Comparison of ENCODE assay signal across 12 cellular contexts in genomic region chr16:89298826-89299225, GRCh38.
DNase-seq lines count a peak whose midpoint lies in the region; ATAC-seq and TF ChIP-seq lines count a peak whose summit lies in the region.
"Had no signal": no experiment of that assay in that cellular context is flagged by ENCODE, and none has a peak within 500 bp of the region (broad histone marks: within the 10 kb centered on the region; RNA-seq: fewer than 3 reads in every experiment).

No MANE protein-coding gene starts in this region.

- peaks cover 55% of the 10 kb centered on the region for H3K4me1 Mint-ChIP-seq in activated CD4-positive, alpha-beta memory T cell treated with anti-CD3 and anti-CD28 coated beads, Interleukin-2, amount 10 ng/mL, durations not matched to agents 7 days and 5 days
- H3K4me1 Mint-ChIP-seq in activated CD4-positive, alpha-beta memory T cell treated with anti-CD3 and anti-CD28 coated beads for 36 hours (ENCODE audit: low read depth) = peaks cover 40% of the 10 kb centered on the region
- H3K4me1 Mint-ChIP-seq in endodermal cell = peaks cover 24% of the 10 kb centered on the region
- peaks cover 7% of the 10 kb centered on the region for H3K4me1 Mint-ChIP-seq in progenitor cell of endocrine pancreas (ENCODE audit: low read depth)
- H3K4me1 Mint-ChIP-seq in activated T-helper 2 cell treated with anti-CD3 and anti-CD28 coated beads, Interferon-gamma antibody, Interleukin-2, Interleukin-4, amounts not matched to agents 10 μg/mL and 5 μg/mL and 100 μg/mL, durations not matched to agents 14 hours and 24 hours and 36 hours (ENCODE audit: low read depth) = peaks cover 15% of the 10 kb centered on the region

- no peaks in the 10 kb centered on the region for H3K27me3 Mint-ChIP-seq in activated CD4-positive, alpha-beta memory T cell treated with anti-CD3 and anti-CD28 coated beads, Interleukin-2, amount 10 ng/mL, durations not matched to agents 7 days and 5 days
- no peaks in the 10 kb centered on the region for H3K27me3 Mint-ChIP-seq in activated CD4-positive, alpha-beta memory T cell treated with anti-CD3 and anti-CD28 coated beads for 36 hours
- H3K27me3 Mint-ChIP-seq in endodermal cell (ENCODE audit: insufficient read depth) = no peaks in the 10 kb centered on the region
- H3K27me3 Mint-ChIP-seq in progenitor cell of endocrine pancreas = no peaks in the 10 kb centered on the region
- no peaks in the 10 kb centered on the region for H3K27me3 Mint-ChIP-seq in activated T-helper 2 cell treated with anti-CD3 and anti-CD28 coated beads, Interferon-gamma antibody, Interleukin-2, Interleukin-4, amounts not matched to agents 10 μg/mL and 5 μg/mL and 100 μg/mL, durations not matched to agents 14 hours and 24 hours and 36 hours (ENCODE audit: low read depth)

- H3K36me3 ChIP-seq in HUES6 (ENCODE audit: control insufficient read depth, insufficient read depth, low read length) = peaks cover 26% of the 10 kb centered on the region
- peaks cover 27% of the 10 kb centered on the region for H3K36me3 ChIP-seq in endodermal cell (ENCODE audit: control insufficient read depth, insufficient read depth, low read length)

- H3K27me3 ChIP-seq in HUES6 (ENCODE audit: control insufficient read depth, insufficient read depth, low read length) = no peaks in the 10 kb centered on the region
- H3K27me3 ChIP-seq in endodermal cell (ENCODE audit: control insufficient read depth, insufficient read depth, low read length, poor library complexity, severe bottlenecking) = no peaks in the 10 kb centered on the region

- H3K4me1 ChIP-seq in HUES6 (ENCODE audit: control insufficient read depth, insufficient read depth, low read length) (peaks cover 30% of the 10 kb centered on the region), endodermal cell (ENCODE audit: control insufficient read depth, insufficient read depth, low read length) (peaks cover 6% of the 10 kb centered on the region)

- no peak for ATAC-seq in HG03354 (IDR thresholded peaks at IDR 0.05; ENCODE audit: poor library complexity, severe bottlenecking, unreplicated experiment)
- ATAC-seq: HCT116 had no signal

- CTCF ChIA-PET in activated CD4-positive, alpha-beta memory T cell treated with anti-CD3 and anti-CD28 coated beads, Interleukin-2, amount 10 ng/mL, durations not matched to agents 7 days and 5 days (lab: Charles Lee) = interaction anchor here (1.5 kb wide), 1 partner anchor 16 kb away, joined by 3 read pairs; no protein-coding TSS in a partner anchor
- CTCF ChIA-PET in activated CD4-positive, alpha-beta memory T cell treated with anti-CD3 and anti-CD28 coated beads for 36 hours (lab: Charles Lee) = interaction anchor here (1.7 kb wide), 1 partner anchor 10 kb away, joined by 6 read pairs; no protein-coding TSS in a partner anchor

- H3K27ac Mint-ChIP-seq in activated CD4-positive, alpha-beta memory T cell treated with anti-CD3 and anti-CD28 coated beads, Interleukin-2, amount 10 ng/mL, durations not matched to agents 7 days and 5 days = peak overlapping the region; percentile 34
- no peak overlapping the region for H3K27ac Mint-ChIP-seq in activated CD4-positive, alpha-beta memory T cell treated with anti-CD3 and anti-CD28 coated beads for 36 hours
- H3K27ac Mint-ChIP-seq in endodermal cell (peak overlapping the region; percentile 79), progenitor cell of endocrine pancreas (peak overlapping the region; percentile 74)
- H3K27ac Mint-ChIP-seq in activated T-helper 2 cell treated with anti-CD3 and anti-CD28 coated beads, Interferon-gamma antibody, Interleukin-2, Interleukin-4, amounts not matched to agents 10 μg/mL and 5 μg/mL and 100 μg/mL, durations not matched to agents 14 hours and 24 hours and 36 hours = no peak overlapping the region

- no peak overlapping the region for H3K4me3 Mint-ChIP-seq in activated CD4-positive, alpha-beta memory T cell treated with anti-CD3 and anti-CD28 coated beads, Interleukin-2, amount 10 ng/mL, durations not matched to agents 7 days and 5 days
- no peak overlapping the region for H3K4me3 Mint-ChIP-seq in activated CD4-positive, alpha-beta memory T cell treated with anti-CD3 and anti-CD28 coated beads for 36 hours
- no peak overlapping the region for H3K4me3 Mint-ChIP-seq in endodermal cell
- no peak overlapping the region for H3K4me3 Mint-ChIP-seq in progenitor cell of endocrine pancreas (ENCODE audit: low read depth)
- no peak overlapping the region for H3K4me3 Mint-ChIP-seq in activated T-helper 2 cell treated with anti-CD3 and anti-CD28 coated beads, Interferon-gamma antibody, Interleukin-2, Interleukin-4, amounts not matched to agents 10 μg/mL and 5 μg/mL and 100 μg/mL, durations not matched to agents 14 hours and 24 hours and 36 hours (ENCODE audit: low read depth)

- H3K27ac ChIP-seq in HUES6 (ENCODE audit: low read depth, low read length) = 0 out of 2 replicates have a peak overlapping the region, but pooled peaks have one; percentile 23
- H3K27ac ChIP-seq in endodermal cell (ENCODE audit: low read depth, low read length) = no peak overlapping the region

- H3K9me3 ChIP-seq in HUES6 (ENCODE audit: control insufficient read depth, insufficient read depth, low read depth, low read length) = no peaks in the 10 kb centered on the region
- no peaks in the 10 kb centered on the region for H3K9me3 ChIP-seq in endodermal cell (ENCODE audit: control insufficient read depth, low read length)

- H3K9ac ChIP-seq in HUES6 (ENCODE audit: low read length) (no peak overlapping the region), endodermal cell (ENCODE audit: extremely low read depth, low read length, poor library complexity, severe bottlenecking) (no peak overlapping the region)

- peaks cover 37% of the 10 kb centered on the region for H3K36me3 Mint-ChIP-seq in activated CD4-positive, alpha-beta memory T cell treated with anti-CD3 and anti-CD28 coated beads, Interleukin-2, amount 10 ng/mL, durations not matched to agents 7 days and 5 days (ENCODE audit: low read depth)
- peaks cover 19% of the 10 kb centered on the region for H3K36me3 Mint-ChIP-seq in activated CD4-positive, alpha-beta memory T cell treated with anti-CD3 and anti-CD28 coated beads for 36 hours
- H3K36me3 Mint-ChIP-seq in endodermal cell (ENCODE audit: low read depth) (peaks cover 29% of the 10 kb centered on the region), progenitor cell of endocrine pancreas (ENCODE audit: insufficient read depth) (peaks cover 9% of the 10 kb centered on the region)
- H3K36me3 Mint-ChIP-seq in activated T-helper 2 cell treated with anti-CD3 and anti-CD28 coated beads, Interferon-gamma antibody, Interleukin-2, Interleukin-4, amounts not matched to agents 10 μg/mL and 5 μg/mL and 100 μg/mL, durations not matched to agents 14 hours and 24 hours and 36 hours (ENCODE audit: low read depth) = peaks cover 39% of the 10 kb centered on the region

- WGBS in endodermal cell (ENCODE audit: insufficient coverage in 1 of 2, insufficient read length in 1 of 2), 2 experiments = 96% methylated on average over 11 to 13 of the region's 13 CpGs

- H3K4me3 ChIP-seq in HUES6 (ENCODE audit: low read depth, low read length) = no peak overlapping the region
- H3K4me3 ChIP-seq in endodermal cell (ENCODE audit: low read length) = no peak overlapping the region
- H3K4me3 ChIP-seq: smooth muscle cell had no signal

- no peaks in the 10 kb centered on the region for H3K9me3 Mint-ChIP-seq in activated CD4-positive, alpha-beta memory T cell treated with anti-CD3 and anti-CD28 coated beads, Interleukin-2, amount 10 ng/mL, durations not matched to agents 7 days and 5 days
- no peaks in the 10 kb centered on the region for H3K9me3 Mint-ChIP-seq in activated CD4-positive, alpha-beta memory T cell treated with anti-CD3 and anti-CD28 coated beads for 36 hours
- H3K9me3 Mint-ChIP-seq in endodermal cell (no peaks in the 10 kb centered on the region), progenitor cell of endocrine pancreas (ENCODE audit: low read depth) (no peaks in the 10 kb centered on the region)
- H3K9me3 Mint-ChIP-seq in activated T-helper 2 cell treated with anti-CD3 and anti-CD28 coated beads, Interferon-gamma antibody, Interleukin-2, Interleukin-4, amounts not matched to agents 10 μg/mL and 5 μg/mL and 100 μg/mL, durations not matched to agents 14 hours and 24 hours and 36 hours = no peaks in the 10 kb centered on the region

- POLR2A ChIA-PET in activated CD4-positive, alpha-beta memory T cell treated with anti-CD3 and anti-CD28 coated beads, Interleukin-2, amount 10 ng/mL, durations not matched to agents 7 days and 5 days (lab: Charles Lee) = interaction anchor here (1.2 to 3.9 kb wide), 2 partner anchors 15 to 20 kb away, joined by 3 to 17 read pairs; no protein-coding TSS in a partner anchor
- POLR2A ChIA-PET in activated CD4-positive, alpha-beta memory T cell treated with anti-CD3 and anti-CD28 coated beads for 36 hours (lab: Charles Lee) = no interaction called here

- intact Hi-C loops in activated CD4-positive, alpha-beta memory T cell treated with anti-CD3 and anti-CD28 coated beads for 36 hours (cut with micrococcal nuclease) = no loop called here
- intact Hi-C loops in activated T-helper 2 cell treated with anti-CD3 and anti-CD28 coated beads, Interferon-gamma antibody, Interleukin-2, Interleukin-4, amounts not matched to agents 10 μg/mL and 5 μg/mL and 100 μg/mL, durations not matched to agents 14 hours and 24 hours and 36 hours (cut with micrococcal nuclease) = no loop called here

- no peak for TF ChIP-seq CTCF in endodermal cell (conservative IDR thresholded peaks at IDR 0.05)
- no peak for TF ChIP-seq CTCF in progenitor cell of endocrine pancreas (IDR thresholded peaks at IDR 0.05; ENCODE audit: unreplicated experiment)

- DNase-seq in activated CD4-positive, alpha-beta memory T cell treated with anti-CD3 and anti-CD28 coated beads, Interleukin-2, amount 10 ng/mL, durations not matched to agents 7 days and 5 days = no peak
- DNase-seq in activated CD4-positive, alpha-beta memory T cell treated with anti-CD3 and anti-CD28 coated beads for 36 hours = no peak
- no peak for DNase-seq in endodermal cell
- DNase-seq in progenitor cell of endocrine pancreas (ENCODE audit: low spot score, unreplicated experiment) = no peak
- no peak for DNase-seq in activated T-helper 2 cell treated with anti-CD3 and anti-CD28 coated beads, Interferon-gamma antibody, Interleukin-2, Interleukin-4, amounts not matched to agents 10 μg/mL and 5 μg/mL and 100 μg/mL, durations not matched to agents 14 hours and 24 hours and 36 hours (ENCODE audit: low spot score)
- DNase-seq in NK-92 treated with Interleukin-12 subunit alpha and Interleukin-12 subunit beta, amount 100 ng/mL, for 24 hours (lab: John Stamatoyannopoulos, UW) = no peak
- DNase-seq: foreskin melanocyte, RPMI8226 had no signal

Comparison
In these comparisons a context has a peak if more than half of its experiments do, and no peak if none do; other contexts are left out.
1. H3K27ac Mint-ChIP-seq: peak in activated CD4-positive, alpha-beta memory T cell treated with anti-CD3 and anti-CD28 coated beads, Interleukin-2, amount 10 ng/mL, durations not matched to agents 7 days and 5 days (single experiment), endodermal cell (single experiment) and progenitor cell of endocrine pancreas (single experiment); none in activated CD4-positive, alpha-beta memory T cell treated with anti-CD3 and anti-CD28 coated beads for 36 hours (single experiment) and activated T-helper 2 cell treated with anti-CD3 and anti-CD28 coated beads, Interferon-gamma antibody, Interleukin-2, Interleukin-4, amounts not matched to agents 10 μg/mL and 5 μg/mL and 100 μg/mL, durations not matched to agents 14 hours and 24 hours and 36 hours (single experiment).